Comparison of ENCODE assay signal across 1 cellular context in the genomic region with DNA sequence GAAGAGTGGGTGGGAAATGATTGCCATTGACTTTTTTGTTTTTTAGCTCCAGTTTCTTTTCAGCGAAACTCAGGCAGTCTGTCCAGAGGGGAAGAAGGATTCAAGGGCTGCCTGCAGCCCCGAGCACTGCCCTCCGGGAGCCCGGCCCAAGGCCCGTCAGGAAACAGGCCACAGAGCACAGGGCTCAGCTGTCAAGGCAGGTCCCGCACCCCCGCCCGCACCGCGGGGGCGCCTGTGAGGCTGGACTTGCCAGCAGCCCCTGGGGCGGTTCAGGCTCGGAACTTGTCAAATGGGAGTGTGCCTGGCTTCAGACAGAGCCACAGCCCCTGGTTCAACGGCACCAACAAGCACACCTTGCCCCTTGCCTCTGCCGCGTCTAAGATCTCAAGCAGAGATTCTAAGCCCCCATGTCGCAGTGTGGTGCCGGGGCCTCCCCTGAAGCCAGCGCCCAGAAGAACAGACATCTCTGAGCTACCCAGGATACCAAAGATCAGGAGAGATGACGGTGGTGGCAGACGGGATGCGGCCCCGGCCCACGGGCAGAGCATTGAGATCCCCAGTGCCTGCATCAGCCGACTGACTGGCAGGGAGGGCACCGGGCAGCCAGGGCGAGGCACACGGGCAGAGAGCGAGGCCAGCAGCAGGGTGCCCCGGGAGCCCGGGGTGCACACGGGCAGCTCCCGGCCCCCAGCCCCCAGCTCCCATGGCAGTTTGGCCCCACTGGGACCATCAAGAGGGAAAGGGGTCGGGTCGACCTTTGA.
TF ChIP-seq lines count a peak whose summit lies in the region.

No MANE protein-coding gene starts in this region.

TF ChIP-seq in HEK293T, 16 proteins besides CTCF, POLR2A, EP300 and RAD21:
- TF ChIP-seq HDGF (IDR thresholded peaks at IDR 0.05; ENCODE audit: borderline replicate concordance), result no peak
- no peak for TF ChIP-seq SP1 (IDR thresholded peaks at IDR 0.05)
- TF ChIP-seq L3MBTL2 (conservative IDR thresholded peaks at IDR 0.05), result no peak
- TF ChIP-seq LEF1 (IDR thresholded peaks at IDR 0.05; ENCODE audit: borderline replicate concordance), result no peak
- no peak for TF ChIP-seq BHLHE40 (IDR thresholded peaks at IDR 0.05; ENCODE audit: borderline replicate concordance)
- no peak for TF ChIP-seq SUZ12 (IDR thresholded peaks at IDR 0.05)
- TF ChIP-seq FOXA1 (IDR thresholded peaks at IDR 0.05), result no peak
- no peak for TF ChIP-seq FOXK2 (IDR thresholded peaks at IDR 0.05)
- no peak for TF ChIP-seq ARNT (IDR thresholded peaks at IDR 0.05)
- no peak for TF ChIP-seq ZNF384 (IDR thresholded peaks at IDR 0.05)
- no peak for TF ChIP-seq CTBP1 (IDR thresholded peaks at IDR 0.05; ENCODE audit: borderline replicate concordance)
- no peak for TF ChIP-seq FOXM1 (IDR thresholded peaks at IDR 0.05; ENCODE audit: borderline replicate concordance)
- no peak for TF ChIP-seq NFRKB (IDR thresholded peaks at IDR 0.05)
- no peak for TF ChIP-seq ELF4 (IDR thresholded peaks at IDR 0.05)
- TF ChIP-seq, protein P1, sequence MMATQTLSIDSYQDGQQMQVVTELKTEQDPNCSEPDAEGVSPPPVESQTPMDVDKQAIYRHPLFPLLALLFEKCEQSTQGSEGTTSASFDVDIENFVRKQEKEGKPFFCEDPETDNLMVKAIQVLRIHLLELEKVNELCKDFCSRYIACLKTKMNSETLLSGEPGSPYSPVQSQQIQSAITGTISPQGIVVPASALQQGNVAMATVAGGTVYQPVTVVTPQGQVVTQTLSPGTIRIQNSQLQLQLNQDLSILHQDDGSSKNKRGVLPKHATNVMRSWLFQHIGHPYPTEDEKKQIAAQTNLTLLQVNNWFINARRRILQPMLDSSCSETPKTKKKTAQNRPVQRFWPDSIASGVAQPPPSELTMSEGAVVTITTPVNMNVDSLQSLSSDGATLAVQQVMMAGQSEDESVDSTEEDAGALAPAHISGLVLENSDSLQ (IDR thresholded peaks at IDR 0.05), result no peak
